In the genomic region with DNA sequence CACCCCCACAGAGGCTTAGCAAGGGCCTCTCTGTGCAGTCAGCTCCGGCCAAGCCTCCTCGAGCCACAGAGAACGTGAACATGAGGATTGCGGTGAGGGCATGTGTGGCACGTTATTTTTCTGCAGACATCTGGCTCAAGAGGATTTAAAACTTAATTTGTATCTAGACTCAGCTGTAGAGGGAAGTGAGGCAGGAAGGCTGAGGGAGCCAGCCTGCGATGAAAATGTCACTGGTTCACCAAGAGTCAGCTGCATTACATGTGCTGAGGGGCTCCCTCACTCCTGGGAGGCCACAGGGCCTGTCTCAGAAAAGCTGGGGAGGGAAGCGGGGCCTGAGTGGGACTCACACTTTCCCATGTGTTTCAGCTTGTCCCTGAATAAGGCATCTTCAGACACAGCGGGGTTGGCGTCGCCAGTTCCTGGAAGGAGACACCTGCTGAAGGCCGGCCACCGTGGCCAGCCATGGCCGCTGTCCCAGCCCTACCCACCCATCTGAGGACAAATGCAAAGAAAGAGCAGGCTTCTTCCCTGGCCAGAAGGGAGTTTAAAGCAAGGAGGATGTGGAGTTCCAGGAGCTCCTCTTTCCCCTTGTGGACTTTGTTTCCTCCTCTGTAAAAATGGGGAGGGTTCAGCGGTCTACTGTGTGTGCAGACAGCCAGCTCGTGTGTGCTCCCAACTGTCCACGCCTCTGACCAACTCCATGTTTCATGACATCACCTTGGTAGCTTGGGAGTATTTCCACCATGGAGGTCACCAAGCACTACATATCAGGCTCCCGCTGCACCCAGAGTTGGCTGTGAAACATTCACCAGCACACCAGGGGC, we compare ENCODE assay signal across 9 cellular contexts. TPM values are rescaled to one million over a fixed set of nuclear protein-coding genes. Genes with fewer than 3 reads are reported as not detected.
DNase-seq lines count a peak whose midpoint lies in the region; ATAC-seq, FAIRE-seq and TF ChIP-seq lines count a peak whose summit lies in the region.
"Had no signal": no experiment of that assay in that cellular context is flagged by ENCODE, and none has a peak within 500 bp of the region (broad histone marks: within the 10 kb centered on the region; RNA-seq: fewer than 3 reads in every experiment).

No MANE protein-coding gene starts in this region.

- H3K9me3 Mint-ChIP-seq in CD14-positive monocyte = no peaks in the 10 kb centered on the region
- H3K9me3 Mint-ChIP-seq in T-helper 2 cell treated with Interferon-gamma antibody and Interleukin-4, amounts not matched to agents 5 μg/mL and 100 μg/mL, for 36 hours = no peaks in the 10 kb centered on the region

- peaks cover 0 to 10% of the 10 kb centered on the region in 2 donors for H3K36me3 ChIP-seq in duodenal mucosa (ENCODE audit: control insufficient read depth in 1 of 2, insufficient read depth in 2 of 2, low read length in 2 of 2)
- H3K36me3 ChIP-seq in pancreas = no peaks in the 10 kb centered on the region

- FAIRE-seq in pancreas (lab: Jason Lieb, UNC) = no peak

- H3K4me3 Mint-ChIP-seq in CD14-positive monocyte = peak overlapping the region; percentile 20 to 26
- H3K4me3 Mint-ChIP-seq in T-helper 2 cell treated with Interferon-gamma antibody and Interleukin-4, amounts not matched to agents 5 μg/mL and 100 μg/mL, for 36 hours = no peak overlapping the region

- H3K4me1 Mint-ChIP-seq in CD14-positive monocyte = peaks cover 51% of the 10 kb centered on the region
- H3K4me1 Mint-ChIP-seq in T-helper 2 cell treated with Interferon-gamma antibody and Interleukin-4, amounts not matched to agents 5 μg/mL and 100 μg/mL, for 36 hours (ENCODE audit: low read depth) = peaks cover 7% of the 10 kb centered on the region

- H3K27ac Mint-ChIP-seq in CD14-positive monocyte = peak overlapping the region in 2 of 7 donors; percentile 26 to 30
- no peak overlapping the region for H3K27ac Mint-ChIP-seq in T-helper 2 cell treated with Interferon-gamma antibody and Interleukin-4, amounts not matched to agents 5 μg/mL and 100 μg/mL, for 36 hours

- DNase-seq in CD14-positive monocyte (ENCODE audit: low spot score) (no peak), NAMALWA (ENCODE audit: low spot score) (peak; percentile 54), pancreas (peak in 1 of 6 donors; percentile 63), NCI-H1436 treated with DMSO at 0.1 percent for 48 hours (lab: John Stamatoyannopoulos, UW) (no peak), ureter (ENCODE audit: low spot score) (no peak)
- no peak for DNase-seq in T-helper 2 cell treated with Interferon-gamma antibody and Interleukin-4, amounts not matched to agents 5 μg/mL and 100 μg/mL, for 36 hours (ENCODE audit: low spot score)
- DNase-seq: NCI-H146 had no signal

- peaks cover 44 to 66% of the 10 kb centered on the region in 2 donors for H3K36me3 Mint-ChIP-seq in CD14-positive monocyte
- H3K36me3 Mint-ChIP-seq in T-helper 2 cell treated with Interferon-gamma antibody and Interleukin-4, amounts not matched to agents 5 μg/mL and 100 μg/mL, for 36 hours (ENCODE audit: low read depth) = no peaks in the 10 kb centered on the region

- intact Hi-C loops in CD14-positive monocyte (cut with micrococcal nuclease) (loop anchor here in 1 of 2 donors (10.0 kb wide), 1 partner anchor 246 kb away; no protein-coding TSS in a partner anchor), pancreas (cut with DNase I) (loop anchor here in 1 of 3 donors (10.0 kb wide), 2 partner anchors 216 to 246 kb away; partner anchors contain the start of gene DYNLL2)

- H3K9me3 ChIP-seq in duodenal mucosa (ENCODE audit: control insufficient read depth in 1 of 2, low read length in 2 of 2) (no peaks in the 10 kb centered on the region), pancreas (no peaks in the 10 kb centered on the region)

- ATAC-seq in pancreas (no peak), GM21367 (IDR thresholded peaks at IDR 0.05; ENCODE audit: unreplicated experiment) (no peak)

- 87 to 91% methylated on average over 17 of the region's 17 CpGs for WGBS in pancreas, 2 donors

- H3K27ac ChIP-seq in duodenal mucosa (ENCODE audit: low read depth, low read length) = peak overlapping the region; percentile 25
- peak overlapping the region; percentile 62 to 87 (median 80) for H3K27ac ChIP-seq in pancreas

- H3K9ac ChIP-seq in duodenal mucosa (ENCODE audit: low read depth in 1 of 2, low read length in 2 of 2) = no peak overlapping the region

- H3K27me3 Mint-ChIP-seq in CD14-positive monocyte (ENCODE audit: low read depth in 3 of 3) = peaks cover 4 to 15% (median 13%) of the 10 kb centered on the region in 3 donors
- peaks cover 11% of the 10 kb centered on the region for H3K27me3 Mint-ChIP-seq in T-helper 2 cell treated with Interferon-gamma antibody and Interleukin-4, amounts not matched to agents 5 μg/mL and 100 μg/mL, for 36 hours (ENCODE audit: low read depth)

- TF ChIP-seq CTCF in CD14-positive monocyte (IDR thresholded peaks at IDR 0.05) (no peak), pancreas (IDR thresholded peaks at IDR 0.05) (no peak)

- H3K4me3 ChIP-seq in duodenal mucosa (ENCODE audit: low read depth in 1 of 2, low read length in 2 of 2) (no peak overlapping the region), pancreas (no peak overlapping the region)

- H3K27me3 ChIP-seq in duodenal mucosa (ENCODE audit: control insufficient read depth in 1 of 2, insufficient read depth in 2 of 2, low read length in 2 of 2) = no peaks in the 10 kb centered on the region
- H3K27me3 ChIP-seq in pancreas = no peaks in the 10 kb centered on the region

- H3K4me1 ChIP-seq in duodenal mucosa (ENCODE audit: control insufficient read depth in 1 of 2, insufficient read depth in 2 of 2, low read length in 2 of 2) = peaks cover 34 to 40% of the 10 kb centered on the region in 2 donors
- peaks cover 5 to 22% (median 19%) of the 10 kb centered on the region in 3 donors for H3K4me1 ChIP-seq in pancreas

RNA-seq across cellular contexts. Expression of gene MRPS23, which starts 19.1 kb away (rescaled TPM):
- polyA plus RNA-seq in CD14-positive monocyte = 10 to 100 TPM; 32.7 to 40.6 TPM
- total RNA-seq in pancreas = 10 to 100 TPM; 12.7 to 25.4 (median 15.5) TPM
- 10 to 100 TPM in 1 of 2 donors, 1 to 10 TPM in 1; 5.8 to 15.8 TPM for polyA plus RNA-seq in pancreas
- total RNA-seq in ureter = 37.5 TPM
